In the genomic region with DNA sequence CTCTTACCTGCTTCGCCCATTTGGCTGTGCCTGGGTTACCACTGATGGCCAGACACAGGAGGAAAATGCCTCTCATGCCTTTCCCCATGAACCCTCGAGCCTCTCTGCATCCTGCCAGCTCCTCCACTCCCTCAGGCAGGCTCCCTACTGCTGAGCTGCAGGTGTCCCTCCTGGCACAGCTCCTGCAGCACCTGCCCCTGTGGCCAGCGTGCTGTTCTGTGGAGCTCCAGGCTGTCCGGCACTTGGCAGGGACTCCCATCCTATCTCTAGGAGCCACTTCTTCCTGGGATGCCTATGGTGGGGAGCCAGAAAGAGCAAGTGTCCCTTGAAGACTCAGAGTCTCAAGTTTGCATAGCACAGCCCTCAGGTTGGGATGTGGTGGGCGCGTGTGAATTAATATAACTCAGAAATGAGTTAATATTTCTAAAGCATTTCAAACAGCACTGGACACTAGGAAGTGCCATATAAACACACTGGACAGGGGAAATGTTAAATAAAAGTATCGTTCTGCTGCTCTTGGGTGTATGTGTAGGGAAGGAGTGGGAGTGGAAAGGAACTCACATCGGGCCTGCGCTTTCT, we compare ENCODE assay signal across 13 cellular contexts. TPM values are rescaled to one million over a fixed set of nuclear protein-coding genes. Genes with fewer than 3 reads are reported as not detected.
DNase-seq lines count a peak whose midpoint lies in the region; ATAC-seq and TF ChIP-seq lines count a peak whose summit lies in the region.
"Had no signal": no experiment of that assay in that cellular context is flagged by ENCODE, and none has a peak within 500 bp of the region (broad histone marks: within the 10 kb centered on the region; RNA-seq: fewer than 3 reads in every experiment).

No MANE protein-coding gene starts in this region.

- peaks cover 22% of the 10 kb centered on the region for H3K4me1 Mint-ChIP-seq in brain
- H3K4me1 Mint-ChIP-seq in nephron: peaks cover 18% of the 10 kb centered on the region
- H3K4me1 Mint-ChIP-seq in activated CD8-positive, alpha-beta T cell treated with anti-CD3 and anti-CD28 coated beads, Interleukin-2, amount 10 ng/mL, durations not matched to agents 7 days and 5 days (ENCODE audit: low read depth): peaks cover 32% of the 10 kb centered on the region

- CTCF ChIA-PET in activated CD8-positive, alpha-beta T cell treated with anti-CD3 and anti-CD28 coated beads, Interleukin-2, amount 10 ng/mL, durations not matched to agents 7 days and 5 days (lab: Charles Lee): interaction anchor here (2.6 to 8.1 kb wide), 2 partner anchors 13 to 31 kb away, joined by 11 to 93 read pairs; partner anchors contain the start of gene PEAR1

- in situ Hi-C loops in KBM-7 (cut with MboI; ENCODE audit: low pct_unique_long_range_greater_than_20kb, low sequenced_read_pairs): no loop called here

- H3K4me3 Mint-ChIP-seq in brain (peak overlapping the region; percentile 73 to 80 (median 74)), nephron (peak overlapping the region; percentile 73 to 75 (median 74))
- no peak overlapping the region for H3K4me3 Mint-ChIP-seq in activated CD8-positive, alpha-beta T cell treated with anti-CD3 and anti-CD28 coated beads, Interleukin-2, amount 10 ng/mL, durations not matched to agents 7 days and 5 days

- H3K27ac Mint-ChIP-seq in brain (peak overlapping the region in 1 of 5 experiments; percentile 30), nephron (peak overlapping the region in 2 of 3 experiments; percentile 1 to 23)
- H3K27ac Mint-ChIP-seq in activated CD8-positive, alpha-beta T cell treated with anti-CD3 and anti-CD28 coated beads, Interleukin-2, amount 10 ng/mL, durations not matched to agents 7 days and 5 days: no peak overlapping the region

- H3K27me3 Mint-ChIP-seq in brain (peaks cover 100% of the 10 kb centered on the region), nephron (ENCODE audit: low read depth) (peaks cover 97% of the 10 kb centered on the region)
- peaks cover 80% of the 10 kb centered on the region for H3K27me3 Mint-ChIP-seq in activated CD8-positive, alpha-beta T cell treated with anti-CD3 and anti-CD28 coated beads, Interleukin-2, amount 10 ng/mL, durations not matched to agents 7 days and 5 days (ENCODE audit: low read depth)

- H3K36me3 Mint-ChIP-seq in brain (no peaks in the 10 kb centered on the region), nephron (ENCODE audit: low read depth) (peaks cover 10% of the 10 kb centered on the region)
- no peaks in the 10 kb centered on the region for H3K36me3 Mint-ChIP-seq in activated CD8-positive, alpha-beta T cell treated with anti-CD3 and anti-CD28 coated beads, Interleukin-2, amount 10 ng/mL, durations not matched to agents 7 days and 5 days (ENCODE audit: low read depth)

- peak; percentile 82 for DNase-seq in DMS79 treated with DMSO at 0.1 percent for 48 hours (lab: John Stamatoyannopoulos, UW)
- DNase-seq in NCI-H1092 treated with DMSO at 0.1 percent for 48 hours (lab: John Stamatoyannopoulos, UW): peak; percentile 65
- DNase-seq in activated CD8-positive, alpha-beta T cell treated with anti-CD3 and anti-CD28 coated beads, Interleukin-2, amount 10 ng/mL, durations not matched to agents 7 days and 5 days: no peak
- no peak for DNase-seq in AG08395 (ENCODE audit: low spot score)
- no peak for DNase-seq in mucosa of gallbladder (ENCODE audit: low spot score)
- DNase-seq in KBM-7: no peak
- DNase-seq: esophagus squamous epithelium; MV-4-11; Peyer's patch; stimulated activated naive CD4-positive, alpha-beta T cell treated with Interleukin-2 at 50 U/mL for 16 hours had no signal

- ATAC-seq in activated CD8-positive, alpha-beta T cell treated with anti-CD3 and anti-CD28 coated beads, Interleukin-2, amount 10 ng/mL, durations not matched to agents 7 days and 5 days: no peak

- H3K9me3 Mint-ChIP-seq in brain: peaks cover 4 to 23% (median 14%) of the 10 kb centered on the region in 5 experiments
- peaks cover 5% of the 10 kb centered on the region for H3K9me3 Mint-ChIP-seq in nephron
- no peaks in the 10 kb centered on the region for H3K9me3 Mint-ChIP-seq in activated CD8-positive, alpha-beta T cell treated with anti-CD3 and anti-CD28 coated beads, Interleukin-2, amount 10 ng/mL, durations not matched to agents 7 days and 5 days (ENCODE audit: insufficient read depth)

- TF ChIP-seq CTCF in brain (conservative IDR thresholded peaks at IDR 0.05): no peak
- no peak for TF ChIP-seq CTCF in nephron (IDR thresholded peaks at IDR 0.05; ENCODE audit: unreplicated experiment in 3 of 3)

- POLR2A ChIA-PET in activated CD8-positive, alpha-beta T cell treated with anti-CD3 and anti-CD28 coated beads, Interleukin-2, amount 10 ng/mL, durations not matched to agents 7 days and 5 days (lab: Charles Lee): no interaction called here

RNA-seq across cellular contexts. Expression of gene LRRC71, which starts 2.6 kb away (rescaled TPM):
- polyA plus RNA-seq in brain (ENCODE audit: insufficient read depth, low read depth, low replicate concordance): not detected
- total RNA-seq in activated CD8-positive, alpha-beta T cell treated with anti-CD3 and anti-CD28 coated beads, Interleukin-2, amount 10 ng/mL, durations not matched to agents 7 days and 5 days: not detected
- 0.23 TPM for total RNA-seq in mucosa of gallbladder
- total RNA-seq: esophagus squamous epithelium, Peyer's patch had no signal
- polyA plus RNA-seq: keratinocyte had no signal

RNA-seq across cellular contexts. Expression of gene PEAR1, which starts 29.6 kb away (rescaled TPM):
- 2.2 TPM for polyA plus RNA-seq in brain (ENCODE audit: insufficient read depth, low read depth, low replicate concordance)
- under 1 TPM; 0.21 to 0.40 TPM for total RNA-seq in activated CD8-positive, alpha-beta T cell treated with anti-CD3 and anti-CD28 coated beads, Interleukin-2, amount 10 ng/mL, durations not matched to agents 7 days and 5 days
- 9.9 TPM for total RNA-seq in mucosa of gallbladder

Comparison
In these comparisons a context has a peak if more than half of its experiments do, and no peak if none do; other contexts are left out.
1. DNase-seq: peak in DMS79 treated with DMSO at 0.1 percent for 48 hours (single experiment) and NCI-H1092 treated with DMSO at 0.1 percent for 48 hours (single experiment); none in activated CD8-positive, alpha-beta T cell treated with anti-CD3 and anti-CD28 coated beads, Interleukin-2, amount 10 ng/mL, durations not matched to agents 7 days and 5 days (single experiment), AG08395 (single experiment), mucosa of gallbladder (single experiment) and KBM-7 (single experiment).